Comparison of ENCODE assay signal across 9 cellular contexts in genomic region chr20:43749734-43750294, GRCh38. TPM values are rescaled to one million over a fixed set of nuclear protein-coding genes. Genes with fewer than 3 reads are reported as not detected.
A peak's percentile ranks its signal among the peaks of the same experiment; 100 is the strongest.
DNase-seq lines count a peak whose midpoint lies in the region; ATAC-seq and TF ChIP-seq lines count a peak whose summit lies in the region.
"Had no signal": no experiment of that assay in that cellular context is flagged by ENCODE, and none has a peak within 500 bp of the region (broad histone marks: within the 10 kb centered on the region; RNA-seq: fewer than 3 reads in every experiment).

No MANE protein-coding gene starts in this region.

- CTCF ChIA-PET in activated CD8-positive, alpha-beta T cell treated with anti-CD3 and anti-CD28 coated beads for 36 hours (lab: Charles Lee) = interaction anchor here (0.6 to 4.7 kb wide), 40 partner anchors 7 to 423 kb away, joined by 3 to 60 read pairs (median 4); no protein-coding TSS in a partner anchor

- intact Hi-C loops in activated CD8-positive, alpha-beta T cell treated with anti-CD3 and anti-CD28 coated beads for 36 hours (cut with micrococcal nuclease) = loop anchor here (2.0 to 10.0 kb wide), 3 partner anchors 91 to 331 kb away; no protein-coding TSS in a partner anchor

- peak; percentile 98 for TF ChIP-seq CTCF in GM12874 (IDR thresholded peaks at IDR 0.05; ENCODE audit: insufficient read depth, low read depth, low read length)
- peak; percentile 99 for TF ChIP-seq CTCF in activated CD8-positive, alpha-beta T cell treated with anti-CD3 and anti-CD28 coated beads for 36 hours (IDR thresholded peaks at IDR 0.05)

- ATAC-seq in activated CD8-positive, alpha-beta T cell treated with anti-CD3 and anti-CD28 coated beads for 36 hours = no peak
- no peak for ATAC-seq in GM18520 (IDR thresholded peaks at IDR 0.05; ENCODE audit: unreplicated experiment)

- peaks cover 48% of the 10 kb centered on the region for H3K4me1 Mint-ChIP-seq in activated CD8-positive, alpha-beta T cell treated with anti-CD3 and anti-CD28 coated beads for 36 hours (ENCODE audit: low read depth)

- DNase-seq in A172 (ENCODE audit: low spot score) (peak; percentile 57), NCI-H345 treated with DMSO at 0.1 percent for 48 hours (lab: John Stamatoyannopoulos, UW; ENCODE audit: unreplicated experiment) (peak; percentile 56), ecto neural progenitor cell (ENCODE audit: low spot score) (peak; percentile 90), medulla oblongata (ENCODE audit: extremely low spot score) (peak; percentile 49)
- DNase-seq in activated CD8-positive, alpha-beta T cell treated with anti-CD3 and anti-CD28 coated beads for 36 hours = peak; percentile 89
- DNase-seq in stimulated activated CD8-positive, alpha-beta memory T cell treated with anti-CD3 and anti-CD28 coated beads, Interleukin-2, amount 100 ng/mL, for 1 hour (ENCODE audit: low read depth in 2 of 2) = peak; percentile 62 to 73

- POLR2A ChIA-PET in activated CD8-positive, alpha-beta T cell treated with anti-CD3 and anti-CD28 coated beads for 36 hours (lab: Charles Lee) = interaction anchor here (0.6 to 3.2 kb wide), 5 partner anchors 20 to 320 kb away, joined by 3 to 9 read pairs (median 4); no protein-coding TSS in a partner anchor

- H3K4me3 Mint-ChIP-seq in activated CD8-positive, alpha-beta T cell treated with anti-CD3 and anti-CD28 coated beads for 36 hours = no peak overlapping the region

- H3K27me3 Mint-ChIP-seq in activated CD8-positive, alpha-beta T cell treated with anti-CD3 and anti-CD28 coated beads for 36 hours = peaks cover 11% of the 10 kb centered on the region

- H3K27ac Mint-ChIP-seq in activated CD8-positive, alpha-beta T cell treated with anti-CD3 and anti-CD28 coated beads for 36 hours = peak overlapping the region; percentile 65

- H3K36me3 Mint-ChIP-seq in activated CD8-positive, alpha-beta T cell treated with anti-CD3 and anti-CD28 coated beads for 36 hours (ENCODE audit: low read depth) = peaks cover 4% of the 10 kb centered on the region

- peaks cover 14% of the 10 kb centered on the region for H3K9me3 Mint-ChIP-seq in activated CD8-positive, alpha-beta T cell treated with anti-CD3 and anti-CD28 coated beads for 36 hours

RNA-seq across cellular contexts. Expression of gene GTSF1L, which starts 23.0 kb away (rescaled TPM):
- total RNA-seq in A172 (2014; rRNA removed; shearing (Covaris generic)) = not detected in 2 replicates
- total RNA-seq in activated CD8-positive, alpha-beta T cell treated with anti-CD3 and anti-CD28 coated beads for 36 hours = not detected
- total RNA-seq: subcutaneous adipose tissue had no signal
